Comparison of ENCODE assay signal across 24 cellular contexts in genomic region chr6:17501442-17501841, GRCh38.
DNase-seq lines count a peak whose midpoint lies in the region; ATAC-seq, FAIRE-seq and TF ChIP-seq lines count a peak whose summit lies in the region.
"Had no signal": no experiment of that assay in that cellular context is flagged by ENCODE, and none has a peak within 500 bp of the region (broad histone marks: within the 10 kb centered on the region; RNA-seq: fewer than 3 reads in every experiment).

No MANE protein-coding gene starts in this region.

- intact Hi-C loops in HepG2 (cut with micrococcal nuclease; ENCODE audit: unreplicated experiment): no loop called here
- intact Hi-C loops in uterus (cut with DNase I; ENCODE audit: low total_unique reads): no loop called here
- intact Hi-C loops in posterior vena cava (cut with DNase I): no loop called here

- 60% methylated on average over 3 of the region's 3 CpGs for WGBS in liver
- WGBS in HepG2 (ENCODE audit: low lambda C conversion rate): 86% methylated on average over 3 of the region's 3 CpGs

- no peak overlapping the region for H2AFZ ChIP-seq in HepG2 (ENCODE audit: low read length)

- no peak for ATAC-seq in HepG2
- ATAC-seq: CD8-positive, alpha-beta T cell had no signal

- TF ChIP-seq RAD21 in liver (IDR thresholded peaks at IDR 0.05) (no peak), HepG2 (CRISPR knock-in tag; IDR thresholded peaks at IDR 0.05) (no peak)

- H3K4me3 ChIP-seq in liver (ENCODE audit: low read depth in 1 of 3, low read length in 3 of 3): no peak overlapping the region
- no peak overlapping the region for H3K4me3 ChIP-seq in HepG2 (replicated peaks in 1 of 3; ENCODE audit: insufficient read depth in 1 of 3, low read depth in 2 of 3, low read length in 3 of 3)
- no peak overlapping the region for H3K4me3 ChIP-seq in fibroblast of villous mesenchyme (ENCODE audit: low read depth, low read length)
- no peak overlapping the region for H3K4me3 ChIP-seq in uterus
- H3K4me3 ChIP-seq: BLaER1 had no signal

- H3K4me2 ChIP-seq in HepG2 (ENCODE audit: low read depth, low read length): no peak overlapping the region
- H3K4me2 ChIP-seq: BLaER1 had no signal

- TF ChIP-seq POLR2A in HepG2 (IDR thresholded peaks at IDR 0.05; ENCODE audit: insufficient read depth in 1 of 2, low read depth in 2 of 2, low read length in 2 of 2): no peak
- no peak for TF ChIP-seq POLR2A in uterus (IDR thresholded peaks at IDR 0.05)

- CTCF ChIA-PET in HepG2 (lab: Yijun Ruan, JAX; ENCODE audit: low intra/inter-chr PET ratio, low total read pairs): no interaction called here

- no peaks in the 10 kb centered on the region for H3K27me3 ChIP-seq in liver (ENCODE audit: control insufficient read depth in 4 of 4, insufficient read depth in 4 of 4, low read length in 3 of 4)
- H3K27me3 ChIP-seq in HepG2 (ENCODE audit: control insufficient read depth in 1 of 2, insufficient read depth in 2 of 2, low read length in 2 of 2): no peaks in the 10 kb centered on the region
- H3K27me3 ChIP-seq in uterus: no peaks in the 10 kb centered on the region
- H3K27me3 ChIP-seq: BE2C, BLaER1 had no signal

- no peak for FAIRE-seq in HepG2 (lab: Jason Lieb, UNC)
- FAIRE-seq in endometrium (lab: Jason Lieb, UNC): peak; percentile 93
- FAIRE-seq: A204.1, D721Med, G401.6, GM12891, GM19239 had no signal

- H3K9ac ChIP-seq in liver (ENCODE audit: low read depth in 1 of 2, low read length in 2 of 2) (no peak overlapping the region), HepG2 (ENCODE audit: insufficient read depth, low read depth, low read length) (no peak overlapping the region)
- H3K9ac ChIP-seq: BLaER1 had no signal

- TF ChIP-seq CTCF in liver (IDR thresholded peaks at IDR 0.05; ENCODE audit: low read depth, low read length, missing input control): no peak
- no peak for TF ChIP-seq CTCF in HepG2 (CRISPR knock-in tag; IDR thresholded peaks at IDR 0.05)
- TF ChIP-seq CTCF in fibroblast of villous mesenchyme (IDR thresholded peaks at IDR 0.05; ENCODE audit: insufficient read depth, low read depth, low read length): no peak
- no peak for TF ChIP-seq CTCF in uterus (IDR thresholded peaks at IDR 0.05)

- H4K20me1 ChIP-seq in HepG2 (ENCODE audit: insufficient read depth, low read length): no peaks in the 10 kb centered on the region
- H4K20me1 ChIP-seq: BLaER1 had no signal

- TF ChIP-seq EP300 in HepG2 (IDR thresholded peaks at IDR 0.05; ENCODE audit: low read depth in 2 of 2, low read length in 2 of 2) (no peak), HepG2 (CRISPR knock-in tag; IDR thresholded peaks at IDR 0.05; ENCODE audit: borderline replicate concordance) (no peak)

- H3K36me3 ChIP-seq in liver (ENCODE audit: control insufficient read depth in 4 of 4, insufficient read depth in 3 of 4, low read depth in 1 of 4, low read length in 3 of 4): no peaks in the 10 kb centered on the region
- no peaks in the 10 kb centered on the region for H3K36me3 ChIP-seq in HepG2 (replicated peaks in 1 of 2; ENCODE audit: control insufficient read depth in 1 of 2, insufficient read depth in 2 of 2, low read length in 2 of 2)
- H3K36me3 ChIP-seq in uterus: no peaks in the 10 kb centered on the region
- H3K36me3 ChIP-seq: BE2C, BLaER1 had no signal

- H3K4me1 ChIP-seq in liver (ENCODE audit: control insufficient read depth in 4 of 4, insufficient read depth in 4 of 4, low read length in 3 of 4): peaks cover 0 to 6% (median 2%) of the 10 kb centered on the region in 4 donors
- H3K4me1 ChIP-seq in HepG2 (ENCODE audit: insufficient read depth, low read length): no peaks in the 10 kb centered on the region
- H3K4me1 ChIP-seq in uterus: peaks cover 0 to 13% of the 10 kb centered on the region in 2 donors
- H3K4me1 ChIP-seq: BE2C, BLaER1, Caco-2 had no signal

- H3K79me2 ChIP-seq in HepG2 (ENCODE audit: insufficient read depth, low read length): no peaks in the 10 kb centered on the region

- POLR2A ChIA-PET in HepG2 (lab: Yijun Ruan, JAX): no interaction called here

- H3K27ac ChIP-seq in liver (ENCODE audit: low read depth in 1 of 2, low read length in 2 of 2): no peak overlapping the region
- no peak overlapping the region for H3K27ac ChIP-seq in HepG2 (ENCODE audit: extremely low read length, insufficient read depth, low read length)
- peak overlapping the region; percentile 55 to 71 for H3K27ac ChIP-seq in uterus
- H3K27ac ChIP-seq: BLaER1 had no signal

- in situ Hi-C loops in HepG2 (cut with HindIII; ENCODE audit: extremely low pct_ligation_motif_present, low pct_unique_long_range_greater_than_20kb): no loop called here

- BruUV-seq in HepG2 (replicated peaks; lab: Mats Ljungman, UMichigan): no TSS peak

- no peak for DNase-seq in HepG2 (ENCODE audit: low spot score)
- peak; percentile 81 for DNase-seq in fibroblast of villous mesenchyme (ENCODE audit: low read depth)
- no peak for DNase-seq in uterus
- DNase-seq in HUDEP-2 (lab: John Stamatoyannopoulos, UW; ENCODE audit: unreplicated experiment in 76 of 76): no peak
- no peak for DNase-seq in posterior vena cava (ENCODE audit: low spot score)
- no peak for DNase-seq in NCI-H2081 (lab: John Stamatoyannopoulos, UW)
- DNase-seq: 8988T; ACHN; BE2C; C1 segment of cervical spinal cord; Caco-2; Calu3; CD4-positive, alpha-beta T cell; CD8-positive, alpha-beta T cell; DMS79 treated with DMSO at 0.1 percent for 48 hours; GF-D8 had no signal

- H3K9me3 ChIP-seq in liver (ENCODE audit: control insufficient read depth in 4 of 4, low read length in 3 of 4) (no peaks in the 10 kb centered on the region), HepG2 (ENCODE audit: low read length) (no peaks in the 10 kb centered on the region), uterus (no peaks in the 10 kb centered on the region)
- H3K9me3 ChIP-seq: BE2C, BLaER1, Caco-2 had no signal

TF ChIP-seq in liver, 16 proteins besides CTCF, POLR2A, EP300 and RAD21 (continues in another document):
- TF ChIP-seq RXRA (IDR thresholded peaks at IDR 0.05): peak; percentile 48 to 51
- no peak for TF ChIP-seq HNF4A (conservative IDR thresholded peaks at IDR 0.05)
- no peak for TF ChIP-seq JUND (IDR thresholded peaks at IDR 0.05)
- TF ChIP-seq MAX (IDR thresholded peaks at IDR 0.05): no peak
- TF ChIP-seq ATF3 (IDR thresholded peaks at IDR 0.05): no peak

TF ChIP-seq in HepG2, 621 proteins besides CTCF, POLR2A, EP300 and RAD21:
- no peak for TF ChIP-seq PAX8 (CRISPR knock-in tag; IDR thresholded peaks at IDR 0.05; ENCODE audit: borderline replicate concordance)
- TF ChIP-seq ZNF883 (CRISPR knock-in tag; IDR thresholded peaks at IDR 0.05; ENCODE audit: not compliant biosample characterization): no peak
- no peak for TF ChIP-seq NFKB2 (CRISPR knock-in tag; IDR thresholded peaks at IDR 0.05; ENCODE audit: borderline replicate concordance)
- no peak for TF ChIP-seq HINFP (CRISPR knock-in tag; IDR thresholded peaks at IDR 0.05; ENCODE audit: low read depth)
- no peak for TF ChIP-seq CBX2 (IDR thresholded peaks at IDR 0.05; ENCODE audit: low read depth, low read length)
- no peak for TF ChIP-seq CBX2 (CRISPR knock-in tag; IDR thresholded peaks at IDR 0.05; ENCODE audit: low read depth)
- TF ChIP-seq ZNF547 (CRISPR knock-in tag; IDR thresholded peaks at IDR 0.05): no peak
- TF ChIP-seq ZNF841 (CRISPR knock-in tag; IDR thresholded peaks at IDR 0.05; ENCODE audit: borderline replicate concordance): no peak
TF ChIP-seq in HepG2: peak in this region for 0.

Comparison
In these comparisons a context has a peak if more than half of its experiments do, and no peak if none do; other contexts are left out.
1. H3K27ac ChIP-seq: peak in uterus (2 of 2); none in liver (0 of 2) and HepG2 (single experiment).